In genomic region chr17:73500414-73500999, GRCh38 we compare ENCODE assay signal across 2 cellular contexts.
A peak's percentile ranks its signal among the peaks of the same experiment; 100 is the strongest.
TF ChIP-seq lines count a peak whose summit lies in the region.

No MANE protein-coding gene starts in this region.

TF ChIP-seq in HepG2, 621 proteins besides CTCF, POLR2A, EP300 and RAD21:
- TF ChIP-seq BRD4 (CRISPR knock-in tag; IDR thresholded peaks at IDR 0.05) = no peak
- no peak for TF ChIP-seq GTF3A (CRISPR knock-in tag; conservative IDR thresholded peaks at IDR 0.05)
- peak; percentile 92; the same call in 1 of the 2 replicates for TF ChIP-seq TRIM22 (IDR thresholded peaks at IDR 0.05)
- peak; percentile 60 for TF ChIP-seq FOXP1 (IDR thresholded peaks at IDR 0.05)
- TF ChIP-seq FOXP1 (CRISPR knock-in tag; IDR thresholded peaks at IDR 0.05) = no peak
- 0 out of 2 replicates have a peak, but pooled peaks have one; percentile 43 for TF ChIP-seq SOX6 (IDR thresholded peaks at IDR 0.05)
- no peak for TF ChIP-seq SOX6 (CRISPR knock-in tag; IDR thresholded peaks at IDR 0.05)
- TF ChIP-seq NBN (conservative IDR thresholded peaks at IDR 0.05) = 0 out of 2 replicates have a peak, but pooled peaks have one; percentile 42
- 0 out of 2 replicates have a peak, but pooled peaks have one; percentile 21 for TF ChIP-seq PLRG1 (conservative IDR thresholded peaks at IDR 0.05)
- no peak for TF ChIP-seq ISX (CRISPR knock-in tag; conservative IDR thresholded peaks at IDR 0.05)
- TF ChIP-seq CREB1 (IDR thresholded peaks at IDR 0.05) = no peak
- TF ChIP-seq CREB1 (CRISPR knock-in tag; IDR thresholded peaks at IDR 0.05) = no peak

TF ChIP-seq in H1, 55 proteins besides CTCF, POLR2A, EP300 and RAD21:
- no peak for TF ChIP-seq TAF7 (optimal IDR thresholded peaks at IDR 0.05; ENCODE audit: borderline replicate concordance, low read depth, low read length)
- no peak for TF ChIP-seq RFX5 (IDR thresholded peaks at IDR 0.05; ENCODE audit: borderline replicate concordance, low read depth, low read length)
- no peak for TF ChIP-seq SIRT6 (IDR thresholded peaks at IDR 0.05; ENCODE audit: low read length)
- TF ChIP-seq BACH1 (IDR thresholded peaks at IDR 0.05; ENCODE audit: low read length) = no peak
- TF ChIP-seq SRF (IDR thresholded peaks at IDR 0.05; ENCODE audit: low read depth, low read length) = no peak
- no peak for TF ChIP-seq CBX8 (IDR thresholded peaks at IDR 0.05; ENCODE audit: borderline replicate concordance, low read depth, low read length)
- TF ChIP-seq GTF2F1 (IDR thresholded peaks at IDR 0.05; ENCODE audit: borderline replicate concordance, low read depth, low read length) = no peak
- no peak for TF ChIP-seq YY1 (IDR thresholded peaks at IDR 0.05; ENCODE audit: low read depth, low read length)
- TF ChIP-seq ATF2 (IDR thresholded peaks at IDR 0.05; ENCODE audit: low read length) = no peak
- no peak for TF ChIP-seq CTBP2 (IDR thresholded peaks at IDR 0.05; ENCODE audit: borderline replicate concordance, insufficient read depth, insufficient read length, low read length)
- no peak for TF ChIP-seq KDM1A (IDR thresholded peaks at IDR 0.05; ENCODE audit: borderline replicate concordance, low read length)
- TF ChIP-seq ATF3 (IDR thresholded peaks at IDR 0.05; ENCODE audit: insufficient read depth, low read depth, low read length) = no peak
- no peak for TF ChIP-seq TAF1 (IDR thresholded peaks at IDR 0.05; ENCODE audit: low read depth, low read length)
- TF ChIP-seq BCL11A (IDR thresholded peaks at IDR 0.05; ENCODE audit: low read depth in 2 of 2, low read length in 2 of 2) = no peak
- no peak for TF ChIP-seq POU5F1 (IDR thresholded peaks at IDR 0.05; ENCODE audit: low read depth, low read length)
- TF ChIP-seq KDM5A (IDR thresholded peaks at IDR 0.05; ENCODE audit: low read length) = no peak
- TF ChIP-seq JUND (IDR thresholded peaks at IDR 0.05; ENCODE audit: low read length) = no peak
- no peak for TF ChIP-seq SP4 (IDR thresholded peaks at IDR 0.05; ENCODE audit: low read length)
